8 cellular contexts compared by ENCODE assay signal in genomic region chr2:190882831-190883582, GRCh38. TPM values are rescaled to one million over a fixed set of nuclear protein-coding genes. Genes with fewer than 3 reads are reported as not detected.
DNase-seq lines count a peak whose midpoint lies in the region; ATAC-seq and TF ChIP-seq lines count a peak whose summit lies in the region.

No MANE protein-coding gene starts in this region.

- H3K27ac ChIP-seq in cardiac muscle cell (no peak overlapping the region), iPS-20b (ENCODE audit: low read length) (no peak overlapping the region), suprapubic skin (peak overlapping the region; percentile 96)

- H3K27ac Mint-ChIP-seq in activated CD4-positive, alpha-beta memory T cell treated with anti-CD3 and anti-CD28 coated beads, Interleukin-2, amount 10 ng/mL, durations not matched to agents 7 days and 5 days, result peak overlapping the region; percentile 95

- H3K4me3 ChIP-seq in cardiac muscle cell (peak overlapping the region; percentile 92), iPS-20b (ENCODE audit: low read length) (peak overlapping the region; percentile 91), suprapubic skin (peak overlapping the region; percentile 98)

- H3K4me1 Mint-ChIP-seq in activated CD4-positive, alpha-beta memory T cell treated with anti-CD3 and anti-CD28 coated beads, Interleukin-2, amount 10 ng/mL, durations not matched to agents 7 days and 5 days, result peaks cover 45% of the 10 kb centered on the region

- DNase-seq in cardiac muscle cell (ENCODE audit: low read depth in 1 of 2, low spot score in 1 of 2) (peak in 1 of 2 donors; percentile 16), left ventricle myocardium superior (no peak), suprapubic skin (ENCODE audit: low spot score in 2 of 2) (no peak), GM19238 (ENCODE audit: insufficient read length, low spot score) (no peak)
- DNase-seq in activated CD4-positive, alpha-beta memory T cell treated with anti-CD3 and anti-CD28 coated beads, Interleukin-2, amount 10 ng/mL, durations not matched to agents 7 days and 5 days, result no peak
- DNase-seq in effector CD4-positive, alpha-beta T cell, result no peak

- H3K9me3 ChIP-seq in cardiac muscle cell (ENCODE audit: low read depth), result no peaks in the 10 kb centered on the region
- no peaks in the 10 kb centered on the region for H3K9me3 ChIP-seq in iPS-20b (ENCODE audit: insufficient read depth, low read depth, low read length)
- no peaks in the 10 kb centered on the region for H3K9me3 ChIP-seq in suprapubic skin

- CTCF ChIA-PET in activated CD4-positive, alpha-beta memory T cell treated with anti-CD3 and anti-CD28 coated beads, Interleukin-2, amount 10 ng/mL, durations not matched to agents 7 days and 5 days (lab: Charles Lee), result interaction anchor here (0.9 to 1.0 kb wide), 2 partner anchors 9 to 32 kb away, joined by 3 to 4 read pairs; no protein-coding TSS in a partner anchor

- intact Hi-C loops in left ventricle myocardium superior (cut with micrococcal nuclease), result no loop called here

- no peaks in the 10 kb centered on the region for H3K36me3 ChIP-seq in cardiac muscle cell
- no peaks in the 10 kb centered on the region for H3K36me3 ChIP-seq in iPS-20b (ENCODE audit: insufficient read depth, low read depth, low read length)
- no peaks in the 10 kb centered on the region for H3K36me3 ChIP-seq in suprapubic skin

- no peak for TF ChIP-seq EP300 in suprapubic skin (IDR thresholded peaks at IDR 0.05)

- POLR2A ChIA-PET in activated CD4-positive, alpha-beta memory T cell treated with anti-CD3 and anti-CD28 coated beads, Interleukin-2, amount 10 ng/mL, durations not matched to agents 7 days and 5 days (lab: Charles Lee), result interaction anchor here (1.3 to 4.6 kb wide), 17 partner anchors 8 to 794 kb away, joined by 3 to 85 read pairs (median 22); partner anchors contain the start of genes MFSD6, NABP1, NEMP2 and STAT1

- no peak for ATAC-seq in left ventricle myocardium superior
- ATAC-seq in HG02798 (IDR thresholded peaks at IDR 0.05; ENCODE audit: poor library complexity, unreplicated experiment), result no peak

- H3K9ac ChIP-seq in iPS-20b (ENCODE audit: low read depth, low read length), result peak overlapping the region; percentile 72; the same call in 1 of the 2 replicates

- H3K9me3 Mint-ChIP-seq in activated CD4-positive, alpha-beta memory T cell treated with anti-CD3 and anti-CD28 coated beads, Interleukin-2, amount 10 ng/mL, durations not matched to agents 7 days and 5 days, result no peaks in the 10 kb centered on the region

- peaks cover 30% of the 10 kb centered on the region for H3K36me3 Mint-ChIP-seq in activated CD4-positive, alpha-beta memory T cell treated with anti-CD3 and anti-CD28 coated beads, Interleukin-2, amount 10 ng/mL, durations not matched to agents 7 days and 5 days (ENCODE audit: low read depth)

- no peaks in the 10 kb centered on the region for H3K27me3 ChIP-seq in cardiac muscle cell
- H3K27me3 ChIP-seq in iPS-20b (ENCODE audit: insufficient read depth, low read length), result peaks cover 7% of the 10 kb centered on the region; the same call in 1 of the 2 replicates
- no peaks in the 10 kb centered on the region for H3K27me3 ChIP-seq in suprapubic skin

- no peaks in the 10 kb centered on the region for H3K27me3 Mint-ChIP-seq in activated CD4-positive, alpha-beta memory T cell treated with anti-CD3 and anti-CD28 coated beads, Interleukin-2, amount 10 ng/mL, durations not matched to agents 7 days and 5 days

- H3K4me1 ChIP-seq in cardiac muscle cell (ENCODE audit: low read depth) (peaks cover 27% of the 10 kb centered on the region), iPS-20b (ENCODE audit: insufficient read depth, low read length) (peaks cover 24% of the 10 kb centered on the region; the same call in 1 of the 2 replicates), suprapubic skin (peaks cover 55% of the 10 kb centered on the region)

- 25% methylated on average over 4 of the region's 4 CpGs for WGBS in suprapubic skin

- TF ChIP-seq CTCF in cardiac muscle cell (IDR thresholded peaks at IDR 0.05; ENCODE audit: low read depth, low read length) (no peak), suprapubic skin (IDR thresholded peaks at IDR 0.05) (no peak)

- peak overlapping the region; percentile 81 for H3K4me3 Mint-ChIP-seq in activated CD4-positive, alpha-beta memory T cell treated with anti-CD3 and anti-CD28 coated beads, Interleukin-2, amount 10 ng/mL, durations not matched to agents 7 days and 5 days

- TF ChIP-seq POLR2A in suprapubic skin (IDR thresholded peaks at IDR 0.05), result no peak

RNA-seq across cellular contexts. Expression of gene GLS, which starts 2.4 kb away (rescaled TPM):
- total RNA-seq in cardiac muscle cell, result 63.7 and 80.8 TPM in 2 replicates
- 35.2 and 45.7 TPM in 2 replicates for polyA plus RNA-seq in cardiac muscle cell
- total RNA-seq in left ventricle myocardium superior, result 52.2 TPM
- 100 to 1,000 TPM; 146 to 150 TPM for total RNA-seq in activated CD4-positive, alpha-beta memory T cell treated with anti-CD3 and anti-CD28 coated beads, Interleukin-2, amount 10 ng/mL, durations not matched to agents 7 days and 5 days
- total RNA-seq in suprapubic skin, result 100 to 1,000 TPM in 1 of 4 donors, 10 to 100 TPM in 3; 60.6 to 128 (median 75.7) TPM
